Comparison of ENCODE assay signal across 20 cellular contexts in genomic region chr10:90484518-90484917, GRCh38.
DNase-seq lines count a peak whose midpoint lies in the region; ATAC-seq, FAIRE-seq and TF ChIP-seq lines count a peak whose summit lies in the region.
"Had no signal": no experiment of that assay in that cellular context is flagged by ENCODE, and none has a peak within 500 bp of the region (broad histone marks: within the 10 kb centered on the region; RNA-seq: fewer than 3 reads in every experiment).

No MANE protein-coding gene starts in this region.

- H3K4me3 Mint-ChIP-seq in H9 = no peak overlapping the region

- TF ChIP-seq CTCF in H9 (conservative IDR thresholded peaks at IDR 0.05) (no peak), WERI-Rb-1 (IDR thresholded peaks at IDR 0.05; ENCODE audit: low read depth, low read length) (no peak), pancreas (IDR thresholded peaks at IDR 0.05) (no peak), hepatocyte (IDR thresholded peaks at IDR 0.05; ENCODE audit: poor library complexity) (no peak)

- H3K27ac Mint-ChIP-seq in H9 = no peak overlapping the region; a peak in 2 of 7 replicates

- H3K56ac ChIP-seq in H9 (ENCODE audit: insufficient read length, low read depth, low read length) = no peak overlapping the region

- no peak overlapping the region for H2BK120ac ChIP-seq in H9 (ENCODE audit: low read depth, low read length, poor library complexity, severe bottlenecking)

- no peak overlapping the region for H3K4ac ChIP-seq in H9 (ENCODE audit: low read depth, low read length)

- no peak overlapping the region for H2BK12ac ChIP-seq in H9 (ENCODE audit: insufficient read length, low read depth, low read length)

- no peak overlapping the region for H3K9ac ChIP-seq in H9 (ENCODE audit: extremely low read depth, insufficient read length, low read length)
- H3K9ac ChIP-seq: KMS-11 had no signal

- no peaks in the 10 kb centered on the region for H3K79me1 ChIP-seq in H9 (ENCODE audit: insufficient read depth, low read depth, low read length, poor library complexity, severe bottlenecking)

- no peak for FAIRE-seq in pancreas (lab: Jason Lieb, UNC)
- FAIRE-seq: small intestine had no signal

- H3K23me2 ChIP-seq in H9 (ENCODE audit: insufficient read length, low read depth, low read length, poor library complexity, severe bottlenecking) = no peaks in the 10 kb centered on the region

- H2BK20ac ChIP-seq in H9 (ENCODE audit: low read depth, low read length, poor library complexity, severe bottlenecking) = no peak overlapping the region

- no peaks in the 10 kb centered on the region for H4K20me1 ChIP-seq in H9 (ENCODE audit: control insufficient read depth, insufficient read depth, insufficient read length)
- no peaks in the 10 kb centered on the region for H4K20me1 ChIP-seq in hepatocyte (ENCODE audit: insufficient read depth, poor library complexity, severe bottlenecking)

- peak overlapping the region; percentile 4 for H2AFZ ChIP-seq in ACC112 (ENCODE audit: low read length, unreplicated experiment)
- no peak overlapping the region for H2AFZ ChIP-seq in H9 (ENCODE audit: low read length)
- H2AFZ ChIP-seq in hepatocyte = no peak overlapping the region

- peaks cover 15 to 17% of the 10 kb centered on the region in 2 experiments for H3K4me1 Mint-ChIP-seq in H9

- no peaks in the 10 kb centered on the region for H3K27me3 ChIP-seq in ACC112 (ENCODE audit: insufficient read depth, low read length)
- H3K27me3 ChIP-seq in H9 (ENCODE audit: insufficient read depth, low read length) = no peaks in the 10 kb centered on the region
- no peaks in the 10 kb centered on the region for H3K27me3 ChIP-seq in WERI-Rb-1 (ENCODE audit: insufficient read depth, low read depth, severe bottlenecking)
- H3K27me3 ChIP-seq in pancreas = no peaks in the 10 kb centered on the region
- no peaks in the 10 kb centered on the region for H3K27me3 ChIP-seq in hepatocyte
- H3K27me3 ChIP-seq: left lung, vagina had no signal

- H3K23ac ChIP-seq in H9 (ENCODE audit: insufficient read length, low read depth, low read length) = no peak overlapping the region

- no peaks in the 10 kb centered on the region for H3K36me3 ChIP-seq in ACC112 (ENCODE audit: insufficient read depth, low read length)
- H3K36me3 ChIP-seq in WERI-Rb-1 = no peaks in the 10 kb centered on the region
- no peaks in the 10 kb centered on the region for H3K36me3 ChIP-seq in pancreas
- H3K36me3 ChIP-seq in hepatocyte (replicated peaks; ENCODE audit: insufficient read depth, low read depth) = no peaks in the 10 kb centered on the region
- H3K36me3 ChIP-seq: left lung, vagina had no signal

- H3K4me1 ChIP-seq in ACC112 (ENCODE audit: control insufficient read depth, insufficient read depth, low read length, unreplicated experiment) (peaks cover 6% of the 10 kb centered on the region), H9 (ENCODE audit: insufficient read depth, low read length) (no peaks in the 10 kb centered on the region; the same call in 1 of the 2 replicates), pancreas (no peaks in the 10 kb centered on the region), hepatocyte (ENCODE audit: insufficient read depth) (no peaks in the 10 kb centered on the region)
- H3K4me1 ChIP-seq: left lung, vagina had no signal

- peak overlapping the region; percentile 24; the same call in 1 of the 2 replicates for H3K14ac ChIP-seq in H9 (ENCODE audit: insufficient read depth, low read length)

- no peak overlapping the region for H2AK5ac ChIP-seq in H9 (ENCODE audit: insufficient read length, low read length)

- no peak overlapping the region for H3K27ac ChIP-seq in ACC112 (ENCODE audit: low read depth, low read length)
- no peak overlapping the region for H3K27ac ChIP-seq in H9 (ENCODE audit: insufficient read length, low read depth, low read length)
- no peak overlapping the region for H3K27ac ChIP-seq in WERI-Rb-1
- H3K27ac ChIP-seq in pancreas = no peak overlapping the region
- no peak overlapping the region for H3K27ac ChIP-seq in hepatocyte
- H3K27ac ChIP-seq: KMS-11, left lung, vagina had no signal

- H3K9me3 Mint-ChIP-seq in H9 = no peaks in the 10 kb centered on the region

- intact Hi-C loops in left ventricle myocardium superior (cut with micrococcal nuclease) (no loop called here), pancreas (cut with DNase I) (no loop called here)

- no peak overlapping the region for H4K5ac ChIP-seq in H9 (ENCODE audit: insufficient read length, low read depth, low read length)

- no peak overlapping the region for H2BK5ac ChIP-seq in H9 (ENCODE audit: insufficient read length, low read length)

- H3K4me3 ChIP-seq in ACC112 (ENCODE audit: low read depth, low read length) = no peak overlapping the region
- no peak overlapping the region for H3K4me3 ChIP-seq in WERI-Rb-1 (ENCODE audit: low read depth, low read length)
- no peak overlapping the region for H3K4me3 ChIP-seq in pancreas
- no peak overlapping the region for H3K4me3 ChIP-seq in hepatocyte
- H3K4me3 ChIP-seq: left lung, vagina had no signal

- no peak overlapping the region for H3K18ac ChIP-seq in H9 (ENCODE audit: insufficient read length, low read depth, low read length)

- H3K9me3 ChIP-seq in H9 (ENCODE audit: control insufficient read depth, low read depth, low read length) (no peaks in the 10 kb centered on the region), WERI-Rb-1 (ENCODE audit: severe bottlenecking) (no peaks in the 10 kb centered on the region), pancreas (no peaks in the 10 kb centered on the region), hepatocyte (ENCODE audit: low read depth) (no peaks in the 10 kb centered on the region)
- H3K9me3 ChIP-seq: left lung, vagina had no signal

- peak; percentile 40 for ATAC-seq in left ventricle myocardium superior
- ATAC-seq in pancreas = no peak
- ATAC-seq: HCT116, left lung had no signal

- H3K36me3 Mint-ChIP-seq in H9 (ENCODE audit: insufficient read depth in 1 of 3, low read depth in 3 of 3) = no peaks in the 10 kb centered on the region

- H3K79me2 ChIP-seq in ACC112 (ENCODE audit: control insufficient read depth, insufficient read depth, low read length, unreplicated experiment) = no peaks in the 10 kb centered on the region
- no peaks in the 10 kb centered on the region for H3K79me2 ChIP-seq in H9 (ENCODE audit: insufficient read depth, low read length)
- H3K79me2 ChIP-seq in hepatocyte = no peaks in the 10 kb centered on the region

- H3K4me2 ChIP-seq in H9 (ENCODE audit: insufficient read depth, insufficient read length, low read length) (no peak overlapping the region), hepatocyte (no peak overlapping the region)
- H3K4me2 ChIP-seq: KMS-11 had no signal

- DNase-seq in H9 (peak; percentile 30), WERI-Rb-1 (peak; percentile 23), left ventricle myocardium superior (no peak), GF-D8 (lab: John Stamatoyannopoulos, UW) (no peak), DMS 273 treated with DMSO at 0.1 percent for 48 hours (lab: John Stamatoyannopoulos, UW) (no peak), pancreas (no peak), hepatocyte (ENCODE audit: low spot score) (no peak)
- DNase-seq: activated CD4-positive, alpha-beta T cell treated with anti-CD3 and anti-CD28 coated beads, Interleukin-2, amount 50 U/mL, for 4 hours; activated naive CD4-positive, alpha-beta T cell; activated T-cell treated with anti-CD3 and anti-CD28 coated beads for 4 hours; left lung; NCI-H1417; NCI-H2227 treated with DMSO at 0.1 percent for 48 hours; small intestine; stimulated activated CD4-positive, alpha-beta T cell treated with anti-CD3 and anti-CD28 coated beads, Interleukin-4, amount 100 ng/mL, for 24 hours; substantia nigra had no signal

- no peak overlapping the region for H3T11ph ChIP-seq in H9 (ENCODE audit: low read length)

- H3K9me2 ChIP-seq in hepatocyte (replicated peaks; ENCODE audit: insufficient read depth) = no peaks in the 10 kb centered on the region

- H4K8ac ChIP-seq in H9 (replicated peaks; ENCODE audit: insufficient read length, low read depth, low read length) = no peak overlapping the region

- H2BK15ac ChIP-seq in H9 (ENCODE audit: low read depth, low read length) = no peak overlapping the region

- H3K27me3 Mint-ChIP-seq in H9 (ENCODE audit: low read depth) = no peaks in the 10 kb centered on the region

- WGBS in H9 (ENCODE audit: extremely low coverage, insufficient read length, low lambda C conversion rate) = no CpG with 5 or more reads among the region's 3 CpGs
- whole genome bisulfite sequencing in pancreas, 2 donors = 54 to 73% methylated on average over 3 of the region's 3 CpGs
- WGBS in hepatocyte (ENCODE audit: low lambda C conversion rate, missing lambda C conversion rate) = 85% methylated on average over 3 of the region's 3 CpGs

- H4K91ac ChIP-seq in H9 (ENCODE audit: insufficient read length, low read depth, low read length) = no peak overlapping the region

Comparison
In these comparisons a context has a peak if more than half of its experiments do, and no peak if none do; other contexts are left out.
1. DNase-seq: peak in H9 (single experiment) and WERI-Rb-1 (single experiment); none in left ventricle myocardium superior (single experiment), GF-D8 (single experiment), DMS 273 treated with DMSO at 0.1 percent for 48 hours (single experiment), pancreas (0 of 6) and hepatocyte (single experiment).